ENCODE assay signal across 8 cellular contexts in the genomic region with DNA sequence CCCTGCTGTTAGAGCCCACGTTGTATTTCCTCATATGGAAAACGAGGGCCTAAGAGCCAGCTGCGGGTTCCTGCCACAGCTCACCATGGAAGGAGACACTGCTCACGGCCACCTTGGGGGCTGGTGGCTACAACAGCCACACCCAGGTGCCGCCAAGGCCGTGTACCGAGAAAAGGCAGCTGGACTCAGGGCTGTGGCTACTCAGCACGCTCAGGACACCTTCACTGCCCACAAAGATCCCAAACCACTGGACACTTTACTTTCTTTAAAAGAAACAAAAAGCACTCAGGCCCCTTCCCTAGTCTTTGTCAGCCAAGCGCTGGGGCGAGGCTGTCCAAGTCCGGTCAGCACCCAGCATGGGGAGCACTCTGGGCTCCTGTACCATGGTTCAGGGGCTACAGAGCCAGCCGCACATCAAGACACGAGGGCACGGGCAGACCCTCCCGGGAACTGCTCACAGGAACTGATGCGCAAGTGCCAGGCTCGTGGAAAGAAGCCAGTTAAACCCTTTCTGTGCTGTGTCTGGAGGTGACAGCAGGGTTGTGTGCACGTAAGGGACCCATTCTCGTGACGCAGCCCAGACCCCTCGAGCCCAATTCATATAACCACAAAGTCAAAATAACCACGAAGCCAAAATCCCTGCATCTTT. TPM values are rescaled to one million over a fixed set of nuclear protein-coding genes. Genes with fewer than 3 reads are reported as not detected.
DNase-seq lines count a peak whose midpoint lies in the region; ATAC-seq, FAIRE-seq and TF ChIP-seq lines count a peak whose summit lies in the region.

No MANE protein-coding gene starts in this region.

- peaks cover 20% of the 10 kb centered on the region for H3K4me1 Mint-ChIP-seq in activated CD8-positive, alpha-beta T cell treated with anti-CD3 and anti-CD28 coated beads for 36 hours (ENCODE audit: low read depth)
- H3K4me1 Mint-ChIP-seq in activated CD8-positive, alpha-beta T cell treated with anti-CD3 and anti-CD28 coated beads, Interleukin-2, amount 10 ng/mL, durations not matched to agents 7 days and 5 days (ENCODE audit: low read depth) = peaks cover 13% of the 10 kb centered on the region

- intact Hi-C loops in activated CD8-positive, alpha-beta T cell treated with anti-CD3 and anti-CD28 coated beads for 36 hours (cut with micrococcal nuclease) = no loop called here
- intact Hi-C loops in GM12878 (cut with micrococcal nuclease; ENCODE audit: unreplicated experiment) = no loop called here
- intact Hi-C loops in thyroid gland (cut with DNase I) = no loop called here

- no peak overlapping the region for H3K27ac ChIP-seq in GM12878 (ENCODE audit: control insufficient read depth, insufficient read depth)
- peak overlapping the region; percentile 29 for H3K27ac ChIP-seq in mesodermal cell (ENCODE audit: low read depth, low read length, severe bottlenecking)
- peak overlapping the region; percentile 37 to 56 (median 39) for H3K27ac ChIP-seq in thyroid gland
- no peak overlapping the region for H3K27ac ChIP-seq in effector memory CD4-positive, alpha-beta T cell (ENCODE audit: insufficient read depth, low read length, poor library complexity, severe bottlenecking)

- no peak for DNase-seq in activated CD8-positive, alpha-beta T cell treated with anti-CD3 and anti-CD28 coated beads for 36 hours
- DNase-seq in activated CD8-positive, alpha-beta T cell treated with anti-CD3 and anti-CD28 coated beads, Interleukin-2, amount 10 ng/mL, durations not matched to agents 7 days and 5 days = no peak
- DNase-seq in GM12878 (ENCODE audit: low read depth, low spot score) (no peak), thyroid gland (no peak), NCI-H187 (lab: John Stamatoyannopoulos, UW) (no peak), NCI-H2227 treated with DMSO at 0.1 percent for 48 hours (lab: John Stamatoyannopoulos, UW) (no peak)
- DNase-seq in effector memory CD4-positive, alpha-beta T cell = no peak

- POLR2A ChIA-PET in activated CD8-positive, alpha-beta T cell treated with anti-CD3 and anti-CD28 coated beads for 36 hours (lab: Charles Lee) = interaction anchor here (1.5 kb wide), 1 partner anchor 51 kb away, joined by 4 read pairs; no protein-coding TSS in a partner anchor
- POLR2A ChIA-PET in activated CD8-positive, alpha-beta T cell treated with anti-CD3 and anti-CD28 coated beads, Interleukin-2, amount 10 ng/mL, durations not matched to agents 7 days and 5 days (lab: Charles Lee) = interaction anchor here (0.6 to 1.8 kb wide), 3 partner anchors 16 to 119 kb away, joined by 3 to 4 read pairs (median 4); no protein-coding TSS in a partner anchor
- POLR2A ChIA-PET in GM12878 (lab: Charles Lee) = interaction anchor here (0.6 kb wide), 1 partner anchor 77 kb away, joined by 3 read pairs; no protein-coding TSS in a partner anchor

- TSS peak; percentile 33 for BruUV-seq in GM12878 (replicated peaks; lab: Mats Ljungman, UMichigan)

- no peak overlapping the region for H3K9ac ChIP-seq in GM12878 (ENCODE audit: control insufficient read depth, insufficient read depth, low read length)

- 0 out of 2 replicates have a peak, but pooled peaks have one; percentile 17 for TF ChIP-seq POLR2A in GM12878 (IDR thresholded peaks at IDR 0.05; ENCODE audit: low read depth, low read length)
- TF ChIP-seq POLR2A in thyroid gland (IDR thresholded peaks at IDR 0.05) = no peak

- RAD21 ChIA-PET in GM12878 (lab: Charles Lee; ENCODE audit: unreplicated experiment) = no interaction called here

- CTCF ChIA-PET in activated CD8-positive, alpha-beta T cell treated with anti-CD3 and anti-CD28 coated beads for 36 hours (lab: Charles Lee) = interaction anchor here (1.7 kb wide), 1 partner anchor 12 kb away, joined by 6 read pairs; no protein-coding TSS in a partner anchor
- CTCF ChIA-PET in activated CD8-positive, alpha-beta T cell treated with anti-CD3 and anti-CD28 coated beads, Interleukin-2, amount 10 ng/mL, durations not matched to agents 7 days and 5 days (lab: Charles Lee) = no interaction called here
- CTCF ChIA-PET in GM12878 (lab: Yijun Ruan, JAX) = no interaction called here

- H3K4me3 Mint-ChIP-seq in activated CD8-positive, alpha-beta T cell treated with anti-CD3 and anti-CD28 coated beads for 36 hours = no peak overlapping the region
- no peak overlapping the region for H3K4me3 Mint-ChIP-seq in activated CD8-positive, alpha-beta T cell treated with anti-CD3 and anti-CD28 coated beads, Interleukin-2, amount 10 ng/mL, durations not matched to agents 7 days and 5 days

- no peaks in the 10 kb centered on the region for H3K27me3 Mint-ChIP-seq in activated CD8-positive, alpha-beta T cell treated with anti-CD3 and anti-CD28 coated beads for 36 hours
- no peaks in the 10 kb centered on the region for H3K27me3 Mint-ChIP-seq in activated CD8-positive, alpha-beta T cell treated with anti-CD3 and anti-CD28 coated beads, Interleukin-2, amount 10 ng/mL, durations not matched to agents 7 days and 5 days (ENCODE audit: low read depth)

- no peaks in the 10 kb centered on the region for H3K9me3 ChIP-seq in GM12878 (replicated peaks; ENCODE audit: control insufficient read depth, insufficient read depth, low read length)
- H3K9me3 ChIP-seq in mesodermal cell (ENCODE audit: control insufficient read depth, low read length) = no peaks in the 10 kb centered on the region
- H3K9me3 ChIP-seq in thyroid gland = no peaks in the 10 kb centered on the region
- H3K9me3 ChIP-seq in effector memory CD4-positive, alpha-beta T cell (ENCODE audit: control insufficient read depth, low read length) = no peaks in the 10 kb centered on the region

- H3K27me3 ChIP-seq in GM12878 (replicated peaks in 1 of 2; ENCODE audit: control insufficient read depth in 2 of 2, insufficient read depth in 2 of 2, low read length in 1 of 2) = no peaks in the 10 kb centered on the region
- H3K27me3 ChIP-seq in thyroid gland = no peaks in the 10 kb centered on the region
- H3K27me3 ChIP-seq in effector memory CD4-positive, alpha-beta T cell (replicated peaks; ENCODE audit: control insufficient read depth, insufficient read depth, low read length, poor library complexity, severe bottlenecking) = no peaks in the 10 kb centered on the region

- H3K9me3 Mint-ChIP-seq in activated CD8-positive, alpha-beta T cell treated with anti-CD3 and anti-CD28 coated beads for 36 hours = no peaks in the 10 kb centered on the region
- H3K9me3 Mint-ChIP-seq in activated CD8-positive, alpha-beta T cell treated with anti-CD3 and anti-CD28 coated beads, Interleukin-2, amount 10 ng/mL, durations not matched to agents 7 days and 5 days (ENCODE audit: insufficient read depth) = no peaks in the 10 kb centered on the region

- no peaks in the 10 kb centered on the region for H3K4me1 ChIP-seq in GM12878 (ENCODE audit: control insufficient read depth, insufficient read depth, low read length)
- H3K4me1 ChIP-seq in mesodermal cell (ENCODE audit: control insufficient read depth, insufficient read depth, low read length, poor library complexity, severe bottlenecking) = peaks cover 21% of the 10 kb centered on the region
- peaks cover 17 to 33% of the 10 kb centered on the region in 2 donors for H3K4me1 ChIP-seq in thyroid gland
- peaks cover under 1% of the 10 kb centered on the region for H3K4me1 ChIP-seq in effector memory CD4-positive, alpha-beta T cell (ENCODE audit: control insufficient read depth, insufficient read depth, low read length, poor library complexity, severe bottlenecking)

- no peak for TF ChIP-seq EP300 in GM12878 (IDR thresholded peaks at IDR 0.05; ENCODE audit: borderline replicate concordance in 1 of 2, control insufficient read depth in 1 of 2, low read depth in 2 of 2, low read length in 2 of 2)

- ATAC-seq in activated CD8-positive, alpha-beta T cell treated with anti-CD3 and anti-CD28 coated beads for 36 hours = no peak
- no peak for ATAC-seq in activated CD8-positive, alpha-beta T cell treated with anti-CD3 and anti-CD28 coated beads, Interleukin-2, amount 10 ng/mL, durations not matched to agents 7 days and 5 days
- ATAC-seq in GM12878 = no peak

- WGBS in GM12878 (ENCODE audit: insufficient coverage, insufficient replicate concordance, low lambda C conversion rate, missing lambda C conversion rate) = 78% methylated on average over 22 of the region's 22 CpGs
- 94 to 96% methylated on average over 17 to 21 of the region's 22 CpGs for WGBS in mesodermal cell (ENCODE audit: insufficient coverage in 2 of 2), 2 experiments
- WGBS in thyroid gland, 2 donors = 65 to 69% methylated on average over 21 to 22 of the region's 22 CpGs

- no peak for TF ChIP-seq CTCF in activated CD8-positive, alpha-beta T cell treated with anti-CD3 and anti-CD28 coated beads for 36 hours (IDR thresholded peaks at IDR 0.05)
- TF ChIP-seq CTCF in GM12878 (IDR thresholded peaks at IDR 0.05 in 2 of 3, conservative IDR thresholded peaks at IDR 0.05 in 1 of 3; ENCODE audit: control insufficient read depth in 2 of 3, extremely low read depth in 1 of 3, insufficient read depth in 1 of 3, low read depth in 3 of 3, low read length in 3 of 3) = no peak
- TF ChIP-seq CTCF in thyroid gland (IDR thresholded peaks at IDR 0.05) = no peak

- H2AFZ ChIP-seq in GM12878 (ENCODE audit: control insufficient read depth, low read depth, low read length) = no peak overlapping the region

- H3K4me3 ChIP-seq in GM12878 (no peak overlapping the region), mesodermal cell (ENCODE audit: extremely low read depth, insufficient read depth, low read length, poor library complexity, severe bottlenecking) (no peak overlapping the region), thyroid gland (replicated peaks in 1 of 3) (no peak overlapping the region)
- H3K4me3 ChIP-seq in effector memory CD4-positive, alpha-beta T cell (ENCODE audit: insufficient read depth, low read depth, low read length, poor library complexity, severe bottlenecking) = no peak overlapping the region

- H3K27ac Mint-ChIP-seq in activated CD8-positive, alpha-beta T cell treated with anti-CD3 and anti-CD28 coated beads for 36 hours = peak overlapping the region; percentile 74
- H3K27ac Mint-ChIP-seq in activated CD8-positive, alpha-beta T cell treated with anti-CD3 and anti-CD28 coated beads, Interleukin-2, amount 10 ng/mL, durations not matched to agents 7 days and 5 days = no peak overlapping the region

- in situ Hi-C loops in GM12878 (cut with MboI) = no loop called here

- SMC1A ChIA-PET in GM12878 (lab: Charles Lee; ENCODE audit: uncharacterized antibody, unreplicated experiment) = interaction anchor here (1.1 kb wide), 1 partner anchor 46 kb away, joined by 3 read pairs; no protein-coding TSS in a partner anchor

- no peak overlapping the region for H3K4me2 ChIP-seq in GM12878 (ENCODE audit: control insufficient read depth, insufficient read depth)

- H3K36me3 ChIP-seq in GM12878 (ENCODE audit: control insufficient read depth in 2 of 2, insufficient read depth in 2 of 2, low read length in 1 of 2) (peaks cover 41 to 77% of the 10 kb centered on the region in 2 experiments), mesodermal cell (ENCODE audit: control insufficient read depth, insufficient read depth, low read length) (peaks cover 99% of the 10 kb centered on the region), thyroid gland (peaks cover 84 to 90% of the 10 kb centered on the region in 2 donors)
- H3K36me3 ChIP-seq in effector memory CD4-positive, alpha-beta T cell (ENCODE audit: control insufficient read depth, insufficient read depth, low read length) = peaks cover 100% of the 10 kb centered on the region

- H3K36me3 Mint-ChIP-seq in activated CD8-positive, alpha-beta T cell treated with anti-CD3 and anti-CD28 coated beads for 36 hours (ENCODE audit: low read depth) = peaks cover 70% of the 10 kb centered on the region
- H3K36me3 Mint-ChIP-seq in activated CD8-positive, alpha-beta T cell treated with anti-CD3 and anti-CD28 coated beads, Interleukin-2, amount 10 ng/mL, durations not matched to agents 7 days and 5 days (ENCODE audit: low read depth) = peaks cover 82% of the 10 kb centered on the region

- TF ChIP-seq RAD21 in GM12878 (IDR thresholded peaks at IDR 0.05; ENCODE audit: insufficient read depth, low read depth, low read length) = no peak

- peaks cover 7% of the 10 kb centered on the region for H4K20me1 ChIP-seq in GM12878 (ENCODE audit: control insufficient read depth, insufficient read depth)

- no peaks in the 10 kb centered on the region for H3K79me2 ChIP-seq in GM12878 (ENCODE audit: control insufficient read depth, insufficient read depth, low read length)

- FAIRE-seq in GM12878 (lab: Jason Lieb, UNC) = no peak

RNA-seq across cellular contexts. Expression of gene SLC16A3, which starts 18.5 kb away (rescaled TPM):
- total RNA-seq in activated CD8-positive, alpha-beta T cell treated with anti-CD3 and anti-CD28 coated beads for 36 hours = 100 to 1,000 TPM; 183 to 193 TPM
- 100 to 1,000 TPM; 257 to 264 TPM for total RNA-seq in activated CD8-positive, alpha-beta T cell treated with anti-CD3 and anti-CD28 coated beads, Interleukin-2, amount 10 ng/mL, durations not matched to agents 7 days and 5 days
- 264 and 312 TPM in 2 replicates for total RNA-seq in GM12878 (2013; cell fraction: nucleolus; rRNA removed)
- total RNA-seq in GM12878 (2014; rRNA removed) (33.4 and 37.8 TPM in 2 replicates), GM12878 (2014; rRNA removed; fragmentation: Illumina TruSeq; extraction: Trizol) (10.2 and 10.3 TPM in 2 replicates), GM12878 (2021) (46.5 and 49.5 TPM in 2 replicates), thyroid gland (10 to 100 TPM; 42.1 to 75.5 (median 44.2) TPM)
- 24.0 TPM for polyA plus RNA-seq in GM12878 (2011; ENCODE audit: low read depth)
- polyA plus RNA-seq in GM12878 (2011; rRNA removed) (18.0 and 44.4 TPM in 2 replicates), GM12878 (2014; fragmentation: Illumina TruSeq; extraction: Trizol) (0.44 and 4.6 TPM in 2 replicates), GM12878 (2014; fragmentation: Nextera tagmentation; extraction: Ambion mirVana) (1 to 10 TPM in 1 of 2 experiments, under 1 TPM in 1; 0.10 to 1.2 TPM), GM12878 (2014; rRNA removed) (30.0 and 33.0 TPM in 2 replicates), GM12878 (2016; fragmentation: Nextera tagmentation; extraction: Ambion mirVana) (1 to 10 TPM; 4.3 to 5.7 TPM)
- polyA plus RNA-seq in GM12878 (2011; cell fraction: cytosol; rRNA removed) = 60.2 and 98.5 TPM in 2 replicates
- polyA plus RNA-seq in GM12878 (2011; cell fraction: nucleus; rRNA removed) = 75.2 and 100 TPM in 2 replicates
- 102 and 145 TPM in 2 replicates for polyA plus RNA-seq in GM12878 (2012)
- polyA minus RNA-seq in GM12878 (2011; rRNA and poly(A)+ RNA removed) = 47.3 and 89.5 TPM in 2 replicates
- polyA minus RNA-seq in GM12878 (2011; cell fraction: cytosol; rRNA and poly(A)+ RNA removed) = 32.2 and 37.6 TPM in 2 replicates
- polyA minus RNA-seq in GM12878 (2011; cell fraction: nucleus; rRNA and poly(A)+ RNA removed) = 66.3 and 84.2 TPM in 2 replicates
- 107 TPM for polyA plus RNA-seq in mesodermal cell (2013, experiment 1 of 2)
- polyA plus RNA-seq in mesodermal cell (2013, experiment 2 of 2) = 93.4 TPM

RNA-seq across cellular contexts. Expression of gene CSNK1D, which starts 26.2 kb away (rescaled TPM):
- total RNA-seq in activated CD8-positive, alpha-beta T cell treated with anti-CD3 and anti-CD28 coated beads for 36 hours = 10 to 100 TPM; 90.6 to 97.0 TPM
- total RNA-seq in activated CD8-positive, alpha-beta T cell treated with anti-CD3 and anti-CD28 coated beads, Interleukin-2, amount 10 ng/mL, durations not matched to agents 7 days and 5 days = 100 to 1,000 TPM in 1 of 2 experiments, 10 to 100 TPM in 1; 99.5 to 111 TPM
- total RNA-seq in GM12878 (2013; cell fraction: nucleolus; rRNA removed) = 85.1 and 93.8 TPM in 2 replicates
- total RNA-seq in GM12878 (2014; rRNA removed) (17.3 and 25.0 TPM in 2 replicates), GM12878 (2014; rRNA removed; fragmentation: Illumina TruSeq; extraction: Trizol) (26.4 and 27.8 TPM in 2 replicates), GM12878 (2021) (85.5 and 94.2 TPM in 2 replicates), thyroid gland (10 to 100 TPM; 47.3 to 91.2 (median 88.7) TPM)
- polyA plus RNA-seq in GM12878 (2011; ENCODE audit: low read depth) = 42.9 TPM
- polyA plus RNA-seq in GM12878 (2011; rRNA removed) (40.7 and 54.4 TPM in 2 replicates), GM12878 (2014; fragmentation: Illumina TruSeq; extraction: Trizol) (72.5 and 105 TPM in 2 replicates), GM12878 (2014; fragmentation: Nextera tagmentation; extraction: Ambion mirVana) (10 to 100 TPM in 1 of 2 experiments, 1 to 10 TPM in 1; 5.7 to 13.0 TPM), GM12878 (2014; rRNA removed) (74.9 and 90.3 TPM in 2 replicates), GM12878 (2016; fragmentation: Nextera tagmentation; extraction: Ambion mirVana) (10 to 100 TPM; 61.8 to 63.4 TPM)
- 58.6 and 69.9 TPM in 2 replicates for polyA plus RNA-seq in GM12878 (2011; cell fraction: cytosol; rRNA removed)
- 236 and 302 TPM in 2 replicates for polyA plus RNA-seq in GM12878 (2011; cell fraction: nucleus; rRNA removed)
- polyA plus RNA-seq in GM12878 (2012) = 62.0 and 78.9 TPM in 2 replicates
- 53.9 and 56.8 TPM in 2 replicates for polyA minus RNA-seq in GM12878 (2011; rRNA and poly(A)+ RNA removed)
- 25.1 and 26.0 TPM in 2 replicates for polyA minus RNA-seq in GM12878 (2011; cell fraction: cytosol; rRNA and poly(A)+ RNA removed)
- 38.6 and 73.4 TPM in 2 replicates for polyA minus RNA-seq in GM12878 (2011; cell fraction: nucleus; rRNA and poly(A)+ RNA removed)
- 108 TPM for polyA plus RNA-seq in mesodermal cell (2013, experiment 1 of 2)
- 105 TPM for polyA plus RNA-seq in mesodermal cell (2013, experiment 2 of 2)

RNA-seq across cellular contexts. Expression of gene CCDC57, which starts 34.7 kb away (rescaled TPM):
- 10 to 100 TPM; 56.6 to 64.2 TPM for total RNA-seq in activated CD8-positive, alpha-beta T cell treated with anti-CD3 and anti-CD28 coated beads for 36 hours
- total RNA-seq in activated CD8-positive, alpha-beta T cell treated with anti-CD3 and anti-CD28 coated beads, Interleukin-2, amount 10 ng/mL, durations not matched to agents 7 days and 5 days = 10 to 100 TPM; 78.3 to 84.7 TPM
- 92.3 and 116 TPM in 2 replicates for total RNA-seq in GM12878 (2013; cell fraction: nucleolus; rRNA removed)
- total RNA-seq in GM12878 (2014; rRNA removed) (43.0 and 49.0 TPM in 2 replicates), GM12878 (2014; rRNA removed; fragmentation: Illumina TruSeq; extraction: Trizol) (36.9 and 42.5 TPM in 2 replicates), GM12878 (2021) (69.1 and 74.1 TPM in 2 replicates), thyroid gland (10 to 100 TPM; 27.1 to 79.9 (median 50.9) TPM)
- polyA plus RNA-seq in GM12878 (2011; ENCODE audit: low read depth) = 82.9 TPM
- polyA plus RNA-seq in GM12878 (2011; rRNA removed) (16.2 and 30.5 TPM in 2 replicates), GM12878 (2014; fragmentation: Illumina TruSeq; extraction: Trizol) (7.2 and 29.3 TPM in 2 replicates), GM12878 (2014; fragmentation: Nextera tagmentation; extraction: Ambion mirVana) (10 to 100 TPM in 1 of 2 experiments, 1 to 10 TPM in 1; 5.4 to 18.0 TPM), GM12878 (2014; rRNA removed) (123 and 135 TPM in 2 replicates), GM12878 (2016; fragmentation: Nextera tagmentation; extraction: Ambion mirVana) (10 to 100 TPM; 77.2 to 80.3 TPM)
- 93.0 and 152 TPM in 2 replicates for polyA plus RNA-seq in GM12878 (2011; cell fraction: cytosol; rRNA removed)
- 97.1 and 115 TPM in 2 replicates for polyA plus RNA-seq in GM12878 (2011; cell fraction: nucleus; rRNA removed)
- polyA plus RNA-seq in GM12878 (2012) = 44.5 and 61.4 TPM in 2 replicates
- polyA minus RNA-seq in GM12878 (2011; rRNA and poly(A)+ RNA removed) = 9.0 and 23.6 TPM in 2 replicates
- polyA minus RNA-seq in GM12878 (2011; cell fraction: cytosol; rRNA and poly(A)+ RNA removed) = 7.8 and 11.4 TPM in 2 replicates
- 13.3 and 20.4 TPM in 2 replicates for polyA minus RNA-seq in GM12878 (2011; cell fraction: nucleus; rRNA and poly(A)+ RNA removed)
- polyA plus RNA-seq in mesodermal cell (2013, experiment 1 of 2) = 28.8 TPM
- 22.8 TPM for polyA plus RNA-seq in mesodermal cell (2013, experiment 2 of 2)

Comparison
In these comparisons a context has a peak if more than half of its experiments do, and no peak if none do; other contexts are left out.
1. H3K27ac ChIP-seq: peak in mesodermal cell (single experiment) and thyroid gland (3 of 3); none in GM12878 (single experiment) and effector memory CD4-positive, alpha-beta T cell (single experiment).